In genomic region chr6:79374308-79374707, GRCh38 we compare ENCODE assay signal across 18 cellular contexts.
DNase-seq lines count a peak whose midpoint lies in the region; FAIRE-seq and TF ChIP-seq lines count a peak whose summit lies in the region.
"Had no signal": no experiment of that assay in that cellular context is flagged by ENCODE, and none has a peak within 500 bp of the region (broad histone marks: within the 10 kb centered on the region; RNA-seq: fewer than 3 reads in every experiment).

No MANE protein-coding gene starts in this region.

- DNase-seq in MCF 10A (ENCODE audit: unreplicated experiment) (no peak), breast epithelium (ENCODE audit: low spot score in 2 of 2) (no peak), NCI-H69 (lab: John Stamatoyannopoulos, UW) (peak; percentile 63), keratinocyte (ENCODE audit: low read depth, low spot score) (no peak), cerebellum (ENCODE audit: low spot score) (no peak), adrenal gland (no peak), anterior cingulate cortex (lab: John Stamatoyannopoulos, UW) (no peak)
- DNase-seq: CD4-positive, alpha-beta memory T cell; DMS153; DMS79 treated with DMSO at 0.1 percent for 48 hours; EL; H7 had no signal

- FAIRE-seq in keratinocyte (lab: Jason Lieb, UNC): peak; percentile 36
- FAIRE-seq: D721Med, G401.6, GM12891 had no signal

- peak overlapping the region; percentile 65 for H3K27ac Mint-ChIP-seq in MCF 10A (ENCODE audit: low read depth, unreplicated experiment)
- H3K27ac Mint-ChIP-seq: B cell; CD4-positive, alpha-beta memory T cell; GM23338 had no signal

- H3K4me3 ChIP-seq in breast epithelium (no peak overlapping the region), keratinocyte (ENCODE audit: control insufficient read depth in 2 of 3, extremely low read depth in 1 of 3, insufficient read depth in 2 of 3, low read depth in 1 of 3, low read length in 3 of 3) (no peak overlapping the region), adrenal gland (no peak overlapping the region)
- H3K4me3 ChIP-seq: GM23338 had no signal

- H3K4me1 ChIP-seq in breast epithelium: no peaks in the 10 kb centered on the region
- peaks cover 11% of the 10 kb centered on the region for H3K4me1 ChIP-seq in keratinocyte (ENCODE audit: control insufficient read depth, extremely low read depth, insufficient read depth, low read length)
- H3K4me1 ChIP-seq in adrenal gland (replicated peaks in 1 of 2): peaks cover 0 to 8% of the 10 kb centered on the region in 2 donors

- WGBS in adrenal gland, 4 donors: 86 to 93% (median 90%) methylated on average over 1 of the region's 1 CpG

- no peaks in the 10 kb centered on the region for H3K27me3 ChIP-seq in breast epithelium
- H3K27me3 ChIP-seq in keratinocyte (ENCODE audit: control insufficient read depth, extremely low read depth, insufficient read depth, low read length): no peaks in the 10 kb centered on the region
- no peaks in the 10 kb centered on the region for H3K27me3 ChIP-seq in adrenal gland

- no peaks in the 10 kb centered on the region for H3K36me3 Mint-ChIP-seq in MCF 10A (ENCODE audit: insufficient read depth, unreplicated experiment)
- H3K36me3 Mint-ChIP-seq: CD4-positive, alpha-beta memory T cell had no signal

- dilution Hi-C loops in keratinocyte (cut with MboI; ENCODE audit: extremely low pct_ligation_motif_present, low sequenced_read_pairs): no loop called here

- H3K79me2 ChIP-seq in keratinocyte (ENCODE audit: control insufficient read depth, insufficient read depth, low read length): no peaks in the 10 kb centered on the region

- POLR2A ChIA-PET in MCF 10A (lab: Yijun Ruan, JAX): interaction anchor here (0.6 kb wide), 1 partner anchor 165 kb away, joined by 3 read pairs; no protein-coding TSS in a partner anchor

- CTCF ChIA-PET in MCF 10A (lab: Yijun Ruan, JAX): no interaction called here

- peaks cover 3 to 12% of the 10 kb centered on the region in 2 donors for H3K9me3 ChIP-seq in breast epithelium
- H3K9me3 ChIP-seq in keratinocyte (ENCODE audit: control insufficient read depth, low read depth, low read length): no peaks in the 10 kb centered on the region
- no peaks in the 10 kb centered on the region for H3K9me3 ChIP-seq in adrenal gland (replicated peaks in 1 of 3)

- no peaks in the 10 kb centered on the region for H3K36me3 ChIP-seq in breast epithelium
- no peaks in the 10 kb centered on the region for H3K36me3 ChIP-seq in keratinocyte (ENCODE audit: control insufficient read depth in 2 of 2, extremely low read depth in 1 of 2, insufficient read depth in 2 of 2, low read length in 2 of 2)
- H3K36me3 ChIP-seq in adrenal gland (replicated peaks in 1 of 2): no peaks in the 10 kb centered on the region

- no peak overlapping the region for H3K9ac ChIP-seq in keratinocyte (ENCODE audit: control insufficient read depth, extremely low read depth, insufficient read depth, low read length)

- H3K27ac ChIP-seq in breast epithelium (no peak overlapping the region), keratinocyte (ENCODE audit: control insufficient read depth, insufficient read depth, low read length) (no peak overlapping the region), adrenal gland (no peak overlapping the region)
- H3K27ac ChIP-seq: C4-2B had no signal

- TF ChIP-seq CTCF in MCF 10A (IDR thresholded peaks at IDR 0.05; ENCODE audit: unreplicated experiment) (no peak), breast epithelium (IDR thresholded peaks at IDR 0.05) (no peak), keratinocyte (optimal IDR thresholded peaks at IDR 0.05 in 1 of 3, IDR thresholded peaks at IDR 0.05 in 1 of 3, conservative IDR thresholded peaks at IDR 0.05 in 1 of 3; ENCODE audit: extremely low read depth in 1 of 3, insufficient read depth in 2 of 3, low read length in 3 of 3) (no peak), adrenal gland (IDR thresholded peaks at IDR 0.05) (no peak)

- no peak for TF ChIP-seq POLR2A in breast epithelium (IDR thresholded peaks at IDR 0.05)
- no peak for TF ChIP-seq POLR2A in adrenal gland (IDR thresholded peaks at IDR 0.05)

- no peaks in the 10 kb centered on the region for H3K9me1 ChIP-seq in keratinocyte (ENCODE audit: control insufficient read depth, extremely low read depth, insufficient read depth, low read length)

- intact Hi-C loops in MCF 10A (cut with micrococcal nuclease) (no loop called here), breast epithelium (cut with DNase I; ENCODE audit: low total_unique reads) (no loop called here), adrenal gland (cut with DNase I) (no loop called here)

- peak overlapping the region; percentile 16 for H3K4me2 ChIP-seq in keratinocyte (ENCODE audit: control insufficient read depth, extremely low read depth, insufficient read depth, low read depth, low read length)
- H3K4me2 ChIP-seq: GM23338 had no signal

- BruUV-seq in MCF 10A (replicated peaks; lab: Mats Ljungman, UMichigan): no TSS peak

- no peaks in the 10 kb centered on the region for H3K27me3 Mint-ChIP-seq in MCF 10A (ENCODE audit: insufficient read depth, unreplicated experiment)
- H3K27me3 Mint-ChIP-seq: B cell; CD4-positive, alpha-beta memory T cell had no signal

- H3K4me1 Mint-ChIP-seq in MCF 10A (ENCODE audit: insufficient read depth, unreplicated experiment): peaks cover 18% of the 10 kb centered on the region
- H3K4me1 Mint-ChIP-seq: B cell; CD4-positive, alpha-beta memory T cell had no signal

- H3K4me3 Mint-ChIP-seq in MCF 10A (ENCODE audit: unreplicated experiment): no peak overlapping the region
- H3K4me3 Mint-ChIP-seq: B cell; CD4-positive, alpha-beta memory T cell; GM23338 had no signal

- no peaks in the 10 kb centered on the region for H3K9me3 Mint-ChIP-seq in MCF 10A (ENCODE audit: unreplicated experiment)

- H4K20me1 ChIP-seq in keratinocyte (ENCODE audit: control insufficient read depth, extremely low read depth, insufficient read depth, low read length): no peaks in the 10 kb centered on the region

- peak overlapping the region; percentile 37 for H2AFZ ChIP-seq in keratinocyte (ENCODE audit: control insufficient read depth, low read length)
- H2AFZ ChIP-seq: GM23338 had no signal
